In genomic region chr3:124747111-124747981, GRCh38 we compare ENCODE assay signal across 1 cellular context.
TF ChIP-seq lines count a peak whose summit lies in the region.

No MANE protein-coding gene starts in this region.

TF ChIP-seq in GM12878, 131 proteins besides CTCF, POLR2A, EP300 and RAD21 (continued from another document):
- TF ChIP-seq BCL11A (IDR thresholded peaks at IDR 0.05; ENCODE audit: low read depth, low read length) (no peak), NR2C2 (IDR thresholded peaks at IDR 0.05; ENCODE audit: borderline replicate concordance, control insufficient read depth, insufficient read length, low read depth) (no peak)
- TF ChIP-seq, protein P1, sequence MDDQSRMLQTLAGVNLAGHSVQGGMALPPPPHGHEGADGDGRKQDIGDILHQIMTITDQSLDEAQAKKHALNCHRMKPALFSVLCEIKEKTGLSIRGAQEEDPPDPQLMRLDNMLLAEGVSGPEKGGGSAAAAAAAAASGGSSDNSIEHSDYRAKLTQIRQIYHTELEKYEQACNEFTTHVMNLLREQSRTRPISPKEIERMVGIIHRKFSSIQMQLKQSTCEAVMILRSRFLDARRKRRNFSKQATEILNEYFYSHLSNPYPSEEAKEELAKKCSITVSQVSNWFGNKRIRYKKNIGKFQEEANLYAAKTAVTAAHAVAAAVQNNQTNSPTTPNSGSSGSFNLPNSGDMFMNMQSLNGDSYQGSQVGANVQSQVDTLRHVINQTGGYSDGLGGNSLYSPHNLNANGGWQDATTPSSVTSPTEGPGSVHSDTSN (IDR thresholded peaks at IDR 0.05; ENCODE audit: insufficient replicate concordance, low read depth, low read length) = no peak
